10 cellular contexts compared by ENCODE assay signal in the genomic region with DNA sequence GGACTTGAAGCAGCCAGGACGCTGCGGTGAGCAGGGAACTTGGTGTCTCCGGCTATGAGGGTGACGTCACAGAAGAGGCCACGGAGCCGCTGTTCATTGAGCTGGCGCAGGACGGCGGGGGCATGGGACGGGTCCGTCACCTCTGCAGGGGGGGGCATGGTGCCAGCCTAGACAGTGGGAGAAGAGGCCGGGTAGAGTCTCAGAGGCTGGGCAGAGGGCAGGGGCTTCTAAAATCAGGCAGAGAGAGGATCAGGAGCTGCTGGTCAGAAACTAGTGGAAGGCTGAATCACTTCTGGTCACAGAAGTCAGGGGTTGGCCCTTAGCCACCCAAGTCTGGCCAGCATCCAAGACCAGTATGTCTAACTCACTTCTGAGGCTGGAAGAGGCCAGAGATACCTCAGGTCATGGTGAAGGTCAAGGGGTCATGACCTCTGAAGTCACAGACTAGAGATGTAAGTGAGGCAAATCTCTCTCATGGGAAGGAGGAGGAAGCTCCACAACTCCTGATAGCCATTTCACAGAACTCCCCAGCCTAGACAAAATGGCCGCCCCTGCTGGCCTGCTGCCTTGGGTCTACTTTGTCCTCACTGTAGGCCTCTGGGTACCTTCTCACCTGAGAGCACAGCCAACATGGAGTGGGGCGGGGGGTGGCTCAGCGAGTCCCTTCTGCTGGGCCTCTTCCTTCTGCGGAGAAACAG. TPM values are rescaled to one million over a fixed set of nuclear protein-coding genes. Genes with fewer than 3 reads are reported as not detected.
DNase-seq lines count a peak whose midpoint lies in the region; ATAC-seq and TF ChIP-seq lines count a peak whose summit lies in the region.
"Had no signal": no experiment of that assay in that cellular context is flagged by ENCODE, and none has a peak within 500 bp of the region (broad histone marks: within the 10 kb centered on the region; RNA-seq: fewer than 3 reads in every experiment).

No MANE protein-coding gene starts in this region.

- peaks cover 3% of the 10 kb centered on the region for H3K4me1 Mint-ChIP-seq in activated T-helper 17 cell treated with anti-CD3 and anti-CD28 coated beads, Interleukin-2, amount 50 U/mL, for 72 hours

- H3K27me3 Mint-ChIP-seq in activated T-helper 17 cell treated with anti-CD3 and anti-CD28 coated beads, Interleukin-2, amount 50 U/mL, for 72 hours = no peaks in the 10 kb centered on the region

- H3K9me3 Mint-ChIP-seq in activated T-helper 17 cell treated with anti-CD3 and anti-CD28 coated beads, Interleukin-2, amount 50 U/mL, for 72 hours = no peaks in the 10 kb centered on the region

- intact Hi-C loops in heart left ventricle (cut with DNase I) = no loop called here

- H3K4me3 Mint-ChIP-seq in activated T-helper 17 cell treated with anti-CD3 and anti-CD28 coated beads, Interleukin-2, amount 50 U/mL, for 72 hours = no peak overlapping the region

- no peak for TF ChIP-seq CTCF in heart left ventricle (IDR thresholded peaks at IDR 0.05)
- no peak for TF ChIP-seq CTCF in brain microvascular endothelial cell (IDR thresholded peaks at IDR 0.05; ENCODE audit: low read depth, low read length, missing control alignments)

- in situ Hi-C loops in brain microvascular endothelial cell (cut with HindIII; ENCODE audit: low pct_ligation_motif_present, low sequenced_read_pairs) = no loop called here

- TF ChIP-seq POLR2A in heart left ventricle (IDR thresholded peaks at IDR 0.05) = no peak

- peak overlapping the region; percentile 69 to 86 (median 81) for H3K27ac ChIP-seq in heart left ventricle
- H3K27ac ChIP-seq in brain microvascular endothelial cell = no peak overlapping the region

- H3K27me3 ChIP-seq in heart left ventricle = no peaks in the 10 kb centered on the region
- no peaks in the 10 kb centered on the region for H3K27me3 ChIP-seq in skeletal muscle satellite cell (ENCODE audit: control insufficient read depth, insufficient read depth, low read length)
- H3K27me3 ChIP-seq in brain microvascular endothelial cell (replicated peaks) = no peaks in the 10 kb centered on the region

- H3K4me2 ChIP-seq in skeletal muscle satellite cell (ENCODE audit: low read length) = peak overlapping the region; percentile 65

- H3K4me3 ChIP-seq in heart left ventricle (no peak overlapping the region), skeletal muscle satellite cell (ENCODE audit: low read length) (peak overlapping the region; percentile 54), brain microvascular endothelial cell (ENCODE audit: low read depth, low read length) (no peak overlapping the region)

- H3K9me3 ChIP-seq in heart left ventricle (no peaks in the 10 kb centered on the region), skeletal muscle satellite cell (replicated peaks; ENCODE audit: low read length) (no peaks in the 10 kb centered on the region)

- ATAC-seq in activated T-helper 17 cell treated with anti-CD3 and anti-CD28 coated beads, Interleukin-2, amount 50 U/mL, for 72 hours (replicated peaks) = no peak
- ATAC-seq in heart left ventricle (peak; percentile 43 to 72 (median 56)), HG02938 (IDR thresholded peaks at IDR 0.05; ENCODE audit: unreplicated experiment) (no peak)

- H3K36me3 ChIP-seq in heart left ventricle = peaks cover 0 to 49% (median 39%) of the 10 kb centered on the region in 9 donors
- peaks cover 36% of the 10 kb centered on the region for H3K36me3 ChIP-seq in skeletal muscle satellite cell (ENCODE audit: insufficient read depth, low read length)
- H3K36me3 ChIP-seq in brain microvascular endothelial cell (replicated peaks) = peaks cover 21% of the 10 kb centered on the region

- H3K27ac Mint-ChIP-seq in activated T-helper 17 cell treated with anti-CD3 and anti-CD28 coated beads, Interleukin-2, amount 50 U/mL, for 72 hours = peak overlapping the region; percentile 50

- H3K4me1 ChIP-seq in heart left ventricle = peaks cover 5 to 61% (median 41%) of the 10 kb centered on the region in 12 donors
- peaks cover 18% of the 10 kb centered on the region for H3K4me1 ChIP-seq in skeletal muscle satellite cell (ENCODE audit: control insufficient read depth, insufficient read depth, low read length)

- H3K9ac ChIP-seq in skeletal muscle satellite cell (ENCODE audit: low read depth, low read length) = peak overlapping the region; percentile 51

- WGBS in heart left ventricle, 4 donors = 56 to 70% (median 61%) methylated on average over 15 to 16 of the region's 16 CpGs

- H3K36me3 Mint-ChIP-seq in activated T-helper 17 cell treated with anti-CD3 and anti-CD28 coated beads, Interleukin-2, amount 50 U/mL, for 72 hours (ENCODE audit: low read depth) = peaks cover 30% of the 10 kb centered on the region

- DNase-seq in HCEC 1CT = peak; percentile 54
- peak; percentile 76 to 90 (median 83) for DNase-seq in heart left ventricle
- no peak for DNase-seq in NCI-H128 (lab: John Stamatoyannopoulos, UW; ENCODE audit: unreplicated experiment)
- no peak for DNase-seq in medulla oblongata (ENCODE audit: extremely low spot score)
- DNase-seq in brain microvascular endothelial cell = no peak
- DNase-seq: NCI-H1417 had no signal

RNA-seq across cellular contexts. Expression of a gene that starts 12.6 kb away (rescaled TPM):
- total RNA-seq in activated T-helper 17 cell treated with anti-CD3 and anti-CD28 coated beads, Interleukin-2, amount 50 U/mL, for 72 hours = 10 to 100 TPM; 18.9 to 27.5 TPM
- 10 to 100 TPM; 51.8 to 77.2 (median 59.5) TPM for total RNA-seq in heart left ventricle
- polyA plus RNA-seq in heart left ventricle = 10 to 100 TPM; 29.3 to 35.3 TPM
- 14.4 and 15.9 TPM in 2 replicates for total RNA-seq in skeletal muscle satellite cell (2012; rRNA removed)

RNA-seq across cellular contexts. Expression of a gene that starts 14.5 kb away (rescaled TPM):
- total RNA-seq in activated T-helper 17 cell treated with anti-CD3 and anti-CD28 coated beads, Interleukin-2, amount 50 U/mL, for 72 hours = not detected
- total RNA-seq in heart left ventricle = not detected
- polyA plus RNA-seq in heart left ventricle = under 1 TPM in 1 of 2 donors, not detected in 1; 0.08 TPM
- total RNA-seq in skeletal muscle satellite cell (2012; rRNA removed) = not detected in 2 replicates
- total RNA-seq: mononuclear cell had no signal

RNA-seq across cellular contexts. Expression of a gene that starts 17.4 kb away (rescaled TPM):
- total RNA-seq in activated T-helper 17 cell treated with anti-CD3 and anti-CD28 coated beads, Interleukin-2, amount 50 U/mL, for 72 hours = 100 to 1,000 TPM; 256 to 308 TPM
- 10 to 100 TPM; 31.4 to 77.6 (median 50.7) TPM for total RNA-seq in heart left ventricle
- polyA plus RNA-seq in heart left ventricle = 10 to 100 TPM; 17.3 to 18.5 TPM
- 81.4 and 83.4 TPM in 2 replicates for total RNA-seq in skeletal muscle satellite cell (2012; rRNA removed)

RNA-seq across cellular contexts. Expression of a gene that starts 21.9 kb away (rescaled TPM):
- total RNA-seq in activated T-helper 17 cell treated with anti-CD3 and anti-CD28 coated beads, Interleukin-2, amount 50 U/mL, for 72 hours = 10 to 100 TPM; 10.9 to 13.0 TPM
- total RNA-seq in heart left ventricle = 10 to 100 TPM in 7 of 9 donors, 1 to 10 TPM in 2; 8.2 to 14.2 (median 11.0) TPM
- polyA plus RNA-seq in heart left ventricle = 10 to 100 TPM; 11.2 to 27.3 TPM
- total RNA-seq in skeletal muscle satellite cell (2012; rRNA removed) = 2.3 and 7.2 TPM in 2 replicates

RNA-seq across cellular contexts. Expression of a gene that starts 27.5 kb away (rescaled TPM):
- 10 to 100 TPM in 1 of 2 donors, 1 to 10 TPM in 1; 4.4 to 16.9 TPM for total RNA-seq in activated T-helper 17 cell treated with anti-CD3 and anti-CD28 coated beads, Interleukin-2, amount 50 U/mL, for 72 hours
- 1 to 10 TPM; 2.8 to 9.6 (median 7.8) TPM for total RNA-seq in heart left ventricle
- polyA plus RNA-seq in heart left ventricle = 1 to 10 TPM; 1.6 to 9.6 TPM
- 0.25 and 2.4 TPM in 2 replicates for total RNA-seq in skeletal muscle satellite cell (2012; rRNA removed)

Comparison
In these comparisons a context has a peak if more than half of its experiments do, and no peak if none do; other contexts are left out.
1. DNase-seq: peak in HCEC 1CT (single experiment) and heart left ventricle (5 of 5); none in NCI-H128 (single experiment), medulla oblongata (single experiment) and brain microvascular endothelial cell (single experiment).
2. ATAC-seq: peak in heart left ventricle (4 of 4); none in activated T-helper 17 cell treated with anti-CD3 and anti-CD28 coated beads, Interleukin-2, amount 50 U/mL, for 72 hours (single experiment) and HG02938 (single experiment).